ENCODE assay signal across 23 cellular contexts in genomic region chr11:73070653-73071052, GRCh38.
"Had no signal": no experiment of that assay in that cellular context is flagged by ENCODE, and none has a peak within 500 bp of the region (broad histone marks: within the 10 kb centered on the region; RNA-seq: fewer than 3 reads in every experiment).

No MANE protein-coding gene starts in this region.

- H3K4me3 Mint-ChIP-seq: activated CD4-positive, alpha-beta memory T cell treated with anti-CD3 and anti-CD28 coated beads, Interleukin-2, amount 10 ng/mL, durations not matched to agents 7 days and 5 days; activated CD4-positive, alpha-beta T cell treated with anti-CD3 and anti-CD28 coated beads, Interleukin-2, amount 10 ng/mL, durations not matched to agents 7 days and 5 days; activated naive CD4-positive, alpha-beta T cell treated with anti-CD3 and anti-CD28 coated beads, Interleukin-2, amount 50 U/mL, for 24 hours; activated naive CD8-positive, alpha-beta T cell treated with anti-CD3 and anti-CD28 coated beads, Interleukin-2, amount 50 U/mL, for 24 hours; activated T-cell treated with anti-CD3 and anti-CD28 coated beads, Interleukin-2, amount 50 U/mL, for 4 hours; nephron progenitor cell; T-helper 17 cell had no signal

- DNase-seq: activated CD4-positive, alpha-beta memory T cell treated with anti-CD3 and anti-CD28 coated beads, Interleukin-2, amount 10 ng/mL, durations not matched to agents 7 days and 5 days; activated CD4-positive, alpha-beta T cell treated with anti-CD3 and anti-CD28 coated beads for 1 hour; activated CD4-positive, alpha-beta T cell treated with anti-CD3 and anti-CD28 coated beads, Interleukin-2, amount 10 ng/mL, durations not matched to agents 7 days and 5 days; activated naive CD8-positive, alpha-beta T cell treated with anti-CD3 and anti-CD28 coated beads, Interleukin-2, amount 50 U/mL, for 24 hours; activated T-cell treated with anti-CD3 and anti-CD28 coated beads, Interleukin-2, amount 50 U/mL, for 4 hours; amygdala; central memory CD4-positive, alpha-beta T cell; left ventricle myocardium inferior; nephron progenitor cell; ovary; psoas muscle; right cardiac atrium; stimulated activated CD4-positive, alpha-beta T cell treated with anti-CD3 and anti-CD28 coated beads, Interleukin-15, amount 100 ng/mL, for 24 hours; stimulated activated CD4-positive, alpha-beta T cell treated with anti-CD3 and anti-CD28 coated beads, Interleukin-2, amount 100 ng/mL, for 24 hours; stimulated activated naive CD4-positive, alpha-beta T cell treated with Interleukin-2 at 50 U/mL for 16 hours; T-helper 17 cell; T1000; testis; transverse colon had no signal

- FAIRE-seq: endothelial cell of umbilical vein, islet of Langerhans had no signal

- H3K27ac Mint-ChIP-seq: activated CD4-positive, alpha-beta memory T cell treated with anti-CD3 and anti-CD28 coated beads, Interleukin-2, amount 10 ng/mL, durations not matched to agents 7 days and 5 days; activated CD4-positive, alpha-beta T cell treated with anti-CD3 and anti-CD28 coated beads, Interleukin-2, amount 10 ng/mL, durations not matched to agents 7 days and 5 days; activated naive CD4-positive, alpha-beta T cell treated with anti-CD3 and anti-CD28 coated beads, Interleukin-2, amount 50 U/mL, for 24 hours; activated T-helper 2 cell treated with anti-CD3 and anti-CD28 coated beads, Interferon-gamma antibody, Interleukin-2, Interleukin-4, amounts not matched to agents 10 μg/mL and 5 μg/mL and 100 μg/mL, durations not matched to agents 14 hours and 24 hours and 36 hours; nephron progenitor cell had no signal

- ATAC-seq: activated naive CD8-positive, alpha-beta T cell treated with anti-CD3 and anti-CD28 coated beads, Interleukin-2, amount 50 U/mL, for 24 hours; activated T-cell treated with anti-CD3 and anti-CD28 coated beads, Interleukin-2, amount 50 U/mL, for 4 hours; psoas muscle; right cardiac atrium; T-helper 17 cell had no signal

- H3K9me3 Mint-ChIP-seq: activated CD4-positive, alpha-beta memory T cell treated with anti-CD3 and anti-CD28 coated beads, Interleukin-2, amount 10 ng/mL, durations not matched to agents 7 days and 5 days; activated CD4-positive, alpha-beta T cell treated with anti-CD3 and anti-CD28 coated beads, Interleukin-2, amount 10 ng/mL, durations not matched to agents 7 days and 5 days had no signal

- H3K27me3 Mint-ChIP-seq: activated CD4-positive, alpha-beta memory T cell treated with anti-CD3 and anti-CD28 coated beads, Interleukin-2, amount 10 ng/mL, durations not matched to agents 7 days and 5 days; activated CD4-positive, alpha-beta T cell treated with anti-CD3 and anti-CD28 coated beads, Interleukin-2, amount 10 ng/mL, durations not matched to agents 7 days and 5 days; activated naive CD4-positive, alpha-beta T cell treated with anti-CD3 and anti-CD28 coated beads, Interleukin-2, amount 50 U/mL, for 24 hours; activated naive CD8-positive, alpha-beta T cell treated with anti-CD3 and anti-CD28 coated beads, Interleukin-2, amount 50 U/mL, for 24 hours; T-helper 17 cell had no signal

- H3K4me1 Mint-ChIP-seq: nephron progenitor cell had no signal
